ENCODE assay signal across 8 cellular contexts in genomic region chr22:49825944-49826602, GRCh38. TPM values are rescaled to one million over a fixed set of nuclear protein-coding genes. Genes with fewer than 3 reads are reported as not detected.
DNase-seq lines count a peak whose midpoint lies in the region; ATAC-seq and TF ChIP-seq lines count a peak whose summit lies in the region.

No MANE protein-coding gene starts in this region.

- no peaks in the 10 kb centered on the region for H3K27me3 ChIP-seq in A673 (replicated peaks; ENCODE audit: insufficient read depth, low read depth, low read length, poor library complexity)
- no peaks in the 10 kb centered on the region for H3K27me3 ChIP-seq in MM.1S (replicated peaks; ENCODE audit: insufficient read depth, low read length)
- H3K27me3 ChIP-seq in gastrocnemius medialis, result no peaks in the 10 kb centered on the region

- CTCF ChIA-PET in A673 (lab: Charles Lee), result no interaction called here

- POLR2A ChIA-PET in A673 (lab: Charles Lee; ENCODE audit: low non-redundant PET), result interaction anchor here (0.6 kb wide), 1 partner anchor 11 kb away, joined by 4 read pairs; no protein-coding TSS in a partner anchor

- intact Hi-C loops in A673 (cut with micrococcal nuclease; ENCODE audit: unreplicated experiment) (no loop called here), gastrocnemius medialis (cut with DNase I; ENCODE audit: low total_unique reads) (loop anchor here (5.0 kb wide), 1 partner anchor 34 kb away; no protein-coding TSS in a partner anchor)

- no peak for TF ChIP-seq POLR2A in gastrocnemius medialis (IDR thresholded peaks at IDR 0.05)

- TSS peak; percentile 16 for BruUV-seq in A673 (replicated peaks; lab: Mats Ljungman, UMichigan)

- ATAC-seq in gastrocnemius medialis (peak in 1 of 2 donors; percentile 8), GM19324 (IDR thresholded peaks at IDR 0.05; ENCODE audit: low FRiP score, unreplicated experiment) (no peak)

- H3K36me3 ChIP-seq in A673 (ENCODE audit: insufficient read depth, low read length, poor library complexity, severe bottlenecking), result peaks cover 44% of the 10 kb centered on the region
- peaks cover 11% of the 10 kb centered on the region for H3K36me3 ChIP-seq in MM.1S (replicated peaks; ENCODE audit: insufficient read depth, low read length)
- H3K36me3 ChIP-seq in gastrocnemius medialis, result peaks cover 3 to 31% of the 10 kb centered on the region in 2 donors

- H3K4me2 ChIP-seq in MM.1S (ENCODE audit: low read depth, low read length), result peak overlapping the region; percentile 99

- TF ChIP-seq CTCF in A673 (conservative IDR thresholded peaks at IDR 0.05; ENCODE audit: low read depth, low read length) (no peak), MM.1S (IDR thresholded peaks at IDR 0.05; ENCODE audit: low read length) (no peak), fibroblast of pulmonary artery (IDR thresholded peaks at IDR 0.05; ENCODE audit: low read length, missing control alignments) (no peak), gastrocnemius medialis (IDR thresholded peaks at IDR 0.05 in 4 of 5, conservative IDR thresholded peaks at IDR 0.05 in 1 of 5) (no peak)

- H3K9ac ChIP-seq in MM.1S (ENCODE audit: low read length), result peak overlapping the region; percentile 91

- in situ Hi-C loops in gastrocnemius medialis (cut with MboI; ENCODE audit: low sequenced_read_pairs in 4 of 4), result no loop called here

- H3K4me3 ChIP-seq in A673 (ENCODE audit: low read depth, low read length, poor library complexity, severe bottlenecking), result peak overlapping the region; percentile 97
- H3K4me3 ChIP-seq in MM.1S (ENCODE audit: low read length), result peak overlapping the region; percentile 97
- H3K4me3 ChIP-seq in fibroblast of pulmonary artery (replicated peaks; ENCODE audit: low read depth, low read length), result peak overlapping the region; percentile 74
- peak overlapping the region; percentile 62 to 70 (median 64) for H3K4me3 ChIP-seq in gastrocnemius medialis

- H3K4me1 ChIP-seq in A673 (ENCODE audit: insufficient read depth, low read length, poor library complexity, severe bottlenecking), result peaks cover 12% of the 10 kb centered on the region
- peaks cover 7% of the 10 kb centered on the region; the same call in 1 of the 2 replicates for H3K4me1 ChIP-seq in MM.1S (ENCODE audit: low read length)
- peaks cover 29 to 43% of the 10 kb centered on the region in 2 donors for H3K4me1 ChIP-seq in gastrocnemius medialis

- H3K79me2 ChIP-seq in MM.1S (ENCODE audit: low read length), result peaks cover 59% of the 10 kb centered on the region

- peak overlapping the region; percentile 96 for H3K27ac ChIP-seq in A673 (ENCODE audit: low read depth, low read length, poor library complexity, severe bottlenecking)
- H3K27ac ChIP-seq in MM.1S (ENCODE audit: low read length), result 0 out of 2 replicates have a peak overlapping the region, but pooled peaks have one; percentile 8
- H3K27ac ChIP-seq in gastrocnemius medialis, result peak overlapping the region; percentile 64 to 90 (median 70)
- no peak overlapping the region for H3K27ac ChIP-seq in substantia nigra (ENCODE audit: low read depth, low read length, poor library complexity, severe bottlenecking)

- H4K20me1 ChIP-seq in MM.1S (ENCODE audit: insufficient read depth, low read length), result peaks cover 46% of the 10 kb centered on the region

- no peaks in the 10 kb centered on the region for H3F3A ChIP-seq in MM.1S (ENCODE audit: insufficient read depth, low read length)

- DNase-seq in A673 (ENCODE audit: low spot score) (peak; percentile 28), MM.1S (peak; percentile 26), activated T-cell treated with anti-CD3 and anti-CD28 coated beads for 48 hours (ENCODE audit: low read depth) (peak; percentile 70), fibroblast of pulmonary artery (ENCODE audit: low read depth) (peak; percentile 22), gastrocnemius medialis (no peak), substantia nigra (lab: John Stamatoyannopoulos, UW) (no peak), ureter (ENCODE audit: low spot score) (no peak)

- H2AFZ ChIP-seq in MM.1S (ENCODE audit: low read length), result no peak overlapping the region

- H3K9me2 ChIP-seq in MM.1S (replicated peaks; ENCODE audit: insufficient read depth, low read length), result no peaks in the 10 kb centered on the region

- H3K9me3 ChIP-seq in A673 (ENCODE audit: low read depth, low read length, poor library complexity, severe bottlenecking) (peaks cover 6% of the 10 kb centered on the region), MM.1S (replicated peaks; ENCODE audit: insufficient read depth, low read length) (no peaks in the 10 kb centered on the region), gastrocnemius medialis (no peaks in the 10 kb centered on the region)

RNA-seq across cellular contexts. Expression of gene BRD1, which starts 1.6 kb away (rescaled TPM):
- total RNA-seq in A673 (2021) (47.2 and 51.2 TPM in 2 replicates), gastrocnemius medialis (10 to 100 TPM; 15.6 to 25.2 (median 18.1) TPM), ureter (41.5 TPM)

RNA-seq across cellular contexts. Expression of gene ZBED4, which starts 27.6 kb away (rescaled TPM):
- total RNA-seq in A673 (2021), result 31.5 and 33.1 TPM in 2 replicates
- total RNA-seq in gastrocnemius medialis, result 1 to 10 TPM; 6.7 to 8.4 (median 7.5) TPM
- 13.6 TPM for total RNA-seq in ureter

Comparison
In these comparisons a context has a peak if more than half of its experiments do, and no peak if none do; other contexts are left out.
1. DNase-seq: peak in A673 (single experiment), MM.1S (single experiment), activated T-cell treated with anti-CD3 and anti-CD28 coated beads for 48 hours (single experiment) and fibroblast of pulmonary artery (single experiment); none in gastrocnemius medialis (0 of 2), substantia nigra (0 of 49) and ureter (single experiment).
2. Peak in every context shown above with its lines, with median percentiles within 50 percentile points of each other: H3K4me3 ChIP-seq.